24 cellular contexts compared by ENCODE assay signal in the genomic region with DNA sequence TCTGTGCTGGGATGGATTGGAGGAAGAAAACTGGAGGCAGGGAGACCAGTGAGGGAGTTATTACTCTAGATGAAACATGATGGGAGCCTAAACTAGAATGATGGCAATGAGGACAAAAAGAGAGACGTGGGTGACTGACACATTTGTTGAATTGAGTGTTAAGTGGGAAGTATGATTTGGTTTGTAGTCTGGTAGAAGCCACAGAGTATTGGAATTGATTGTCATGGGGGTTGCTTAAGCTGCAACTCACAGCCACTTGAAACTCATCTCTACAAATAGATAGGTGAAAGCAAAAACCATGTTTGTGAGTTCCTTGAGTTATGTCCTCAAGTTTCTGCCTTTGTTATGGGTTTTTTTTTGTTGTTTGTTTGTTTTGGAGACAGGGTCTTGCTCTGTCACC. TPM values are rescaled to one million over a fixed set of nuclear protein-coding genes. Genes with fewer than 3 reads are reported as not detected.
"Had no signal": no experiment of that assay in that cellular context is flagged by ENCODE, and none has a peak within 500 bp of the region (broad histone marks: within the 10 kb centered on the region; RNA-seq: fewer than 3 reads in every experiment).

No MANE protein-coding gene starts in this region.

- H3K9me3 Mint-ChIP-seq: mesothelial cell of epicardium, naive B cell, natural killer cell, nephron progenitor cell had no signal

- H3K27ac ChIP-seq: hepatocyte, left ventricle myocardium inferior, ovary, right atrium auricular region, right lobe of liver, stomach, testis, thyroid gland, transverse colon, upper lobe of left lung, vagina had no signal

- H3K9me3 ChIP-seq: left ventricle myocardium inferior, ovary, right atrium auricular region, right lobe of liver, stomach, testis, thyroid gland, transverse colon, upper lobe of left lung, vagina had no signal

- ATAC-seq: natural killer cell, right lobe of liver had no signal

- H2AFZ ChIP-seq: hepatocyte had no signal

- H3K36me3 ChIP-seq: ovary had no signal

- H3K4me3 ChIP-seq: hepatocyte, left ventricle myocardium inferior, lung, ovary, right atrium auricular region, right lobe of liver, smooth muscle cell, stomach, testis, thyroid gland, transverse colon, upper lobe of left lung, vagina had no signal

- DNase-seq: islet precursor cell; left ventricle myocardium inferior; mesendoderm; naive B cell; natural killer cell; nephron progenitor cell; ovary; right lobe of liver; stimulated activated CD4-positive, alpha-beta T cell treated with anti-CD3 and anti-CD28 coated beads, Interleukin-1b, Interleukin-23, amount 100 ng/mL, for 48 hours; stimulated activated CD4-positive, alpha-beta T cell treated with anti-CD3 and anti-CD28 coated beads, Interleukin-2, amount 100 ng/mL, for 48 hours; stimulated activated naive CD4-positive, alpha-beta T cell; stomach; testis; thyroid gland; transverse colon had no signal

- H3K36me3 Mint-ChIP-seq: natural killer cell had no signal

- H3K27ac Mint-ChIP-seq: mesothelial cell of epicardium, natural killer cell, nephron progenitor cell, progenitor cell of endocrine pancreas had no signal

- H3K27me3 Mint-ChIP-seq: naive B cell, progenitor cell of endocrine pancreas had no signal

- H3K4me2 ChIP-seq: hepatocyte, smooth muscle cell had no signal

- H3K27me3 ChIP-seq: hepatocyte, ovary, right atrium auricular region, right lobe of liver, stomach, testis, thyroid gland, transverse colon, upper lobe of left lung, vagina had no signal

- H3K4me1 Mint-ChIP-seq: natural killer cell had no signal

- H3K79me2 ChIP-seq: hepatocyte had no signal

- H3K4me3 Mint-ChIP-seq: mesothelial cell of epicardium, natural killer cell, nephron progenitor cell had no signal

- H3K4me1 ChIP-seq: left ventricle myocardium inferior, right atrium auricular region, right lobe of liver, stomach, testis, thyroid gland, transverse colon, upper lobe of left lung, vagina had no signal

RNA-seq across cellular contexts. Expression of a gene that starts 28.4 kb away (rescaled TPM):
- total RNA-seq: mononuclear cell, natural killer cell had no signal
